13 cellular contexts compared by ENCODE assay signal in the genomic region with DNA sequence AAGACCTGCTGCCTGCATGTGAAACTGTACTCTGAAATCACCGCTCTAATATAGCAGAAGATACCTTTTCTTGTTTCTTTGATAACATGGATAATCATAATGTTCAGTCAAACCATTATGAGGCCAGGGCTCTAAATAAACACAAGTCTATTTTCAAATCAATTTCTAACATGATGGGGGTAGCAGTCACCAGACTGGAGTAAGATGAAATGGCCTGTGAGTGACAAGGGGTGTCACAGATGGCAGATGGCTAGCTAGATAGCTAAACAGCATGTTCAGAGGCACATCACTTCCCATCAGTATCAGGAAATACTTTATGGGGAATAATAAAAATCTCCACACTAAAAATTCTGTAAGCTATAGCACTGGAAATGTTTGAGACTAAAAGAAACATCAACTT. TPM values are rescaled to one million over a fixed set of nuclear protein-coding genes. Genes with fewer than 3 reads are reported as not detected.
DNase-seq lines count a peak whose midpoint lies in the region; ATAC-seq and TF ChIP-seq lines count a peak whose summit lies in the region.
"Had no signal": no experiment of that assay in that cellular context is flagged by ENCODE, and none has a peak within 500 bp of the region (broad histone marks: within the 10 kb centered on the region; RNA-seq: fewer than 3 reads in every experiment).

No MANE protein-coding gene starts in this region.

- ATAC-seq in GM19043 (IDR thresholded peaks at IDR 0.05; ENCODE audit: low read depth, unreplicated experiment), result peak; percentile 27
- peak; percentile 17 for ATAC-seq in HG03064 (IDR thresholded peaks at IDR 0.05; ENCODE audit: low read depth, unreplicated experiment)
- ATAC-seq: sciatic nerve had no signal

- peak overlapping the region; percentile 43; the same call in 1 of the 2 replicates for H3K4me3 ChIP-seq in GM06990 (replicated peaks; ENCODE audit: low read depth, low read length)
- H3K4me3 ChIP-seq: thoracic aorta had no signal

- intact Hi-C loops in activated T-helper 1 cell treated with anti-CD3 and anti-CD28 coated beads, Interleukin-12 subunit alpha, Interleukin-12 subunit beta, Interleukin-2, Interleukin-4 antibody, amounts not matched to agents 30 ng/mL and 10 ng/mL and 1 ng/mL, durations not matched to agents 14 hours and 24 hours and 36 hours (cut with micrococcal nuclease), result loop anchor here (1.0 to 10.0 kb wide), 8 partner anchors 8 to 276 kb away; a partner anchor contains a TSS

- no peaks in the 10 kb centered on the region for H3K27me3 Mint-ChIP-seq in activated T-helper 1 cell treated with anti-CD3 and anti-CD28 coated beads, Interleukin-12 subunit alpha, Interleukin-12 subunit beta, Interleukin-2, Interleukin-4 antibody, amounts not matched to agents 30 ng/mL and 10 ng/mL and 1 ng/mL, durations not matched to agents 14 hours and 24 hours and 36 hours (ENCODE audit: insufficient read depth)

- H3K9me3 Mint-ChIP-seq in activated T-helper 1 cell treated with anti-CD3 and anti-CD28 coated beads, Interleukin-12 subunit alpha, Interleukin-12 subunit beta, Interleukin-2, Interleukin-4 antibody, amounts not matched to agents 30 ng/mL and 10 ng/mL and 1 ng/mL, durations not matched to agents 14 hours and 24 hours and 36 hours, result no peaks in the 10 kb centered on the region

- H3K27ac Mint-ChIP-seq in activated T-helper 1 cell treated with anti-CD3 and anti-CD28 coated beads, Interleukin-12 subunit alpha, Interleukin-12 subunit beta, Interleukin-2, Interleukin-4 antibody, amounts not matched to agents 30 ng/mL and 10 ng/mL and 1 ng/mL, durations not matched to agents 14 hours and 24 hours and 36 hours, result peak overlapping the region; percentile 51

- DNase-seq in GM06990 (ENCODE audit: extremely low read depth, insufficient read length), result peak; percentile 57
- no peak for DNase-seq in activated T-helper 1 cell treated with anti-CD3 and anti-CD28 coated beads, Interleukin-12 subunit alpha, Interleukin-12 subunit beta, Interleukin-2, Interleukin-4 antibody, amounts not matched to agents 30 ng/mL and 10 ng/mL and 1 ng/mL, durations not matched to agents 14 hours and 24 hours and 36 hours (ENCODE audit: low spot score)
- DNase-seq in mesenteric fat pad (ENCODE audit: low spot score), result no peak
- no peak for DNase-seq in NOMO-1 treated with dmso at 0.1 percent for 144 hours (lab: John Stamatoyannopoulos, UW; ENCODE audit: unreplicated experiment)
- DNase-seq in cerebellar nuclear complex (lab: John Stamatoyannopoulos, UW), result no peak
- DNase-seq in NCI-H1930 (lab: John Stamatoyannopoulos, UW), result no peak
- DNase-seq: DND-41, islet precursor cell, NCI-H774 had no signal

- no peak overlapping the region for H3K4me3 Mint-ChIP-seq in activated T-helper 1 cell treated with anti-CD3 and anti-CD28 coated beads, Interleukin-12 subunit alpha, Interleukin-12 subunit beta, Interleukin-2, Interleukin-4 antibody, amounts not matched to agents 30 ng/mL and 10 ng/mL and 1 ng/mL, durations not matched to agents 14 hours and 24 hours and 36 hours

- H3K4me1 Mint-ChIP-seq in activated T-helper 1 cell treated with anti-CD3 and anti-CD28 coated beads, Interleukin-12 subunit alpha, Interleukin-12 subunit beta, Interleukin-2, Interleukin-4 antibody, amounts not matched to agents 30 ng/mL and 10 ng/mL and 1 ng/mL, durations not matched to agents 14 hours and 24 hours and 36 hours (ENCODE audit: low read depth), result peaks cover 72% of the 10 kb centered on the region

- H3K27me3 ChIP-seq in GM06990 (replicated peaks; ENCODE audit: control insufficient read depth, insufficient read depth, low read length), result no peaks in the 10 kb centered on the region

- TF ChIP-seq CTCF in GM06990 (IDR thresholded peaks at IDR 0.05; ENCODE audit: insufficient read depth, low read length, poor library complexity, severe bottlenecking), result no peak

- H3K36me3 ChIP-seq in GM06990 (ENCODE audit: control insufficient read depth, insufficient read depth, low read length), result no peaks in the 10 kb centered on the region; the same call in 1 of the 2 replicates
- H3K36me3 ChIP-seq: thoracic aorta had no signal

- H3K36me3 Mint-ChIP-seq in activated T-helper 1 cell treated with anti-CD3 and anti-CD28 coated beads, Interleukin-12 subunit alpha, Interleukin-12 subunit beta, Interleukin-2, Interleukin-4 antibody, amounts not matched to agents 30 ng/mL and 10 ng/mL and 1 ng/mL, durations not matched to agents 14 hours and 24 hours and 36 hours (ENCODE audit: low read depth), result peaks cover 22% of the 10 kb centered on the region

RNA-seq across cellular contexts. Expression of a gene that starts 14.0 kb away (rescaled TPM):
- 223 and 242 TPM in 2 replicates for total RNA-seq in activated T-helper 1 cell treated with anti-CD3 and anti-CD28 coated beads, Interleukin-12 subunit alpha, Interleukin-12 subunit beta, Interleukin-2, Interleukin-4 antibody, amounts not matched to agents 30 ng/mL and 10 ng/mL and 1 ng/mL, durations not matched to agents 14 hours and 24 hours and 36 hours
- 153 TPM for total RNA-seq in mesenteric fat pad

RNA-seq across cellular contexts. Expression of a gene that starts 58.9 kb away (rescaled TPM):
- 9.6 and 10.2 TPM in 2 replicates for total RNA-seq in activated T-helper 1 cell treated with anti-CD3 and anti-CD28 coated beads, Interleukin-12 subunit alpha, Interleukin-12 subunit beta, Interleukin-2, Interleukin-4 antibody, amounts not matched to agents 30 ng/mL and 10 ng/mL and 1 ng/mL, durations not matched to agents 14 hours and 24 hours and 36 hours
- 34.6 TPM for total RNA-seq in mesenteric fat pad
